In the genomic region with DNA sequence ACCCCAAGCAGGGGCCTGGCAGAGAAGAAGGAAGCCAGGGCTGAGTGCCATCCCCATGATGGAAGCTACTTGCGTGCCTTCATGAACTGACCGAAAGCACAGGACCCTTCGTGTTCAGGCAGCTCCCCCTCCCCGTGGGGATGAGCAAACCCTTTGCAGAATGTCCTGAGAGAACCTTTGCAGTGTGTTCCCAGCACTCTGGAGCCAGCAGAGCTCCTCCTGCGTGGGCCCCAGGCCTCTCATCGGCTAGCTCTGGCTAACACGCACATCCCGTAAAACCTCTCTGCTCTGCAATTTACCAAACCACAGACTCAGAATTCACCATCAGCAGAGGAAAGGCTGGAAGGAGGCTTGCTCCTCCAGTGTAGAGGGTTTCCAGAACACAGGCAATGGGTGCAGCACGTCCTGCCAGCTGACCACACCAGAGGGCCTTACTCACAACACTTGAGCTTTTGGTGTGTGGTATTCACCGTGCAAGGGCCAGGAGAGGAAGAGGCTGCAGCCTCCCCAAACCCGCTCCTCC, we compare ENCODE assay signal across 13 cellular contexts. TPM values are rescaled to one million over a fixed set of nuclear protein-coding genes. Genes with fewer than 3 reads are reported as not detected.
DNase-seq lines count a peak whose midpoint lies in the region; ATAC-seq, FAIRE-seq and TF ChIP-seq lines count a peak whose summit lies in the region.
"Had no signal": no experiment of that assay in that cellular context is flagged by ENCODE, and none has a peak within 500 bp of the region (broad histone marks: within the 10 kb centered on the region; RNA-seq: fewer than 3 reads in every experiment).

No MANE protein-coding gene starts in this region.

- H3K4me1 ChIP-seq in keratinocyte (ENCODE audit: control insufficient read depth, extremely low read depth, insufficient read depth, low read length): peaks cover 56% of the 10 kb centered on the region

- DNase-seq in HCEC 1CT (peak; percentile 28), cardiac fibroblast (ENCODE audit: low read depth in 2 of 2) (peak; percentile 57 to 70), keratinocyte (ENCODE audit: low read depth, low spot score) (no peak), frontal cortex (ENCODE audit: low spot score in 2 of 2) (no peak), NCI-H1417 treated with DMSO at 0.1 percent for 48 hours (lab: John Stamatoyannopoulos, UW) (no peak)
- no peak for DNase-seq in activated CD8-positive, alpha-beta T cell treated with anti-CD3 and anti-CD28 coated beads, Interleukin-2, amount 10 ng/mL, durations not matched to agents 7 days and 5 days
- DNase-seq: activated CD4-positive, CD25-positive, alpha-beta regulatory T cell treated with anti-CD3 and anti-CD28 coated beads, Interleukin-2, amount 50 U/mL, for 72 hours; activated naive CD4-positive, alpha-beta T cell; effector CD4-positive, alpha-beta T cell had no signal

- H3K4me3 ChIP-seq in cardiac fibroblast (replicated peaks in 1 of 2; ENCODE audit: low read depth in 2 of 2, low read length in 2 of 2) (no peak overlapping the region), keratinocyte (ENCODE audit: control insufficient read depth in 2 of 3, extremely low read depth in 1 of 3, insufficient read depth in 2 of 3, low read depth in 1 of 3, low read length in 3 of 3) (peak overlapping the region; percentile 82 to 95 (median 83)), skin epidermis (peak overlapping the region in 3 of 7 experiments; percentile 52 to 62 (median 53))

- peaks cover 11% of the 10 kb centered on the region for H3K4me1 Mint-ChIP-seq in activated CD8-positive, alpha-beta T cell treated with anti-CD3 and anti-CD28 coated beads, Interleukin-2, amount 10 ng/mL, durations not matched to agents 7 days and 5 days (ENCODE audit: low read depth)

- no peaks in the 10 kb centered on the region for H3K9me3 Mint-ChIP-seq in activated CD8-positive, alpha-beta T cell treated with anti-CD3 and anti-CD28 coated beads, Interleukin-2, amount 10 ng/mL, durations not matched to agents 7 days and 5 days (ENCODE audit: insufficient read depth)

- H3K27ac ChIP-seq in keratinocyte (ENCODE audit: control insufficient read depth, insufficient read depth, low read length) (peak overlapping the region; percentile 76), skin epidermis (peak overlapping the region in 16 of 21 experiments; percentile 4 to 90 (median 49))

- dilution Hi-C loops in keratinocyte (cut with MboI; ENCODE audit: extremely low pct_ligation_motif_present, low sequenced_read_pairs): no loop called here

- TF ChIP-seq CTCF in cardiac fibroblast (IDR thresholded peaks at IDR 0.05; ENCODE audit: low read depth, low read length): no peak
- peak in 1 of 3 experiments; percentile 1 for TF ChIP-seq CTCF in keratinocyte (optimal IDR thresholded peaks at IDR 0.05 in 1 of 3, IDR thresholded peaks at IDR 0.05 in 1 of 3, conservative IDR thresholded peaks at IDR 0.05 in 1 of 3; ENCODE audit: extremely low read depth in 1 of 3, insufficient read depth in 2 of 3, low read length in 3 of 3)

- POLR2A ChIA-PET in activated CD8-positive, alpha-beta T cell treated with anti-CD3 and anti-CD28 coated beads, Interleukin-2, amount 10 ng/mL, durations not matched to agents 7 days and 5 days (lab: Charles Lee): no interaction called here

- no peaks in the 10 kb centered on the region for H3K9me3 ChIP-seq in keratinocyte (ENCODE audit: control insufficient read depth, low read depth, low read length)

- no peak overlapping the region for H3K4me3 Mint-ChIP-seq in activated CD8-positive, alpha-beta T cell treated with anti-CD3 and anti-CD28 coated beads, Interleukin-2, amount 10 ng/mL, durations not matched to agents 7 days and 5 days

- FAIRE-seq in keratinocyte (lab: Jason Lieb, UNC): peak; percentile 86
- FAIRE-seq in frontal cortex (lab: Jason Lieb, UNC): no peak
- FAIRE-seq: D721Med, islet of Langerhans had no signal

- no peaks in the 10 kb centered on the region for H3K27me3 ChIP-seq in keratinocyte (ENCODE audit: control insufficient read depth, extremely low read depth, insufficient read depth, low read length)

- H3K27ac Mint-ChIP-seq in activated CD8-positive, alpha-beta T cell treated with anti-CD3 and anti-CD28 coated beads, Interleukin-2, amount 10 ng/mL, durations not matched to agents 7 days and 5 days: no peak overlapping the region

- peaks cover 19 to 44% of the 10 kb centered on the region in 2 experiments for H3K36me3 ChIP-seq in keratinocyte (ENCODE audit: control insufficient read depth in 2 of 2, extremely low read depth in 1 of 2, insufficient read depth in 2 of 2, low read length in 2 of 2)

- peaks cover 2% of the 10 kb centered on the region for H3K9me1 ChIP-seq in keratinocyte (ENCODE audit: control insufficient read depth, extremely low read depth, insufficient read depth, low read length)

- ATAC-seq in HG02885 (IDR thresholded peaks at IDR 0.05; ENCODE audit: poor library complexity, unreplicated experiment): no peak
- no peak for ATAC-seq in activated CD8-positive, alpha-beta T cell treated with anti-CD3 and anti-CD28 coated beads, Interleukin-2, amount 10 ng/mL, durations not matched to agents 7 days and 5 days

- no peaks in the 10 kb centered on the region for H3K36me3 Mint-ChIP-seq in activated CD8-positive, alpha-beta T cell treated with anti-CD3 and anti-CD28 coated beads, Interleukin-2, amount 10 ng/mL, durations not matched to agents 7 days and 5 days (ENCODE audit: low read depth)

- no peak overlapping the region for H2AFZ ChIP-seq in keratinocyte (ENCODE audit: control insufficient read depth, low read length)

- H3K27me3 Mint-ChIP-seq in activated CD8-positive, alpha-beta T cell treated with anti-CD3 and anti-CD28 coated beads, Interleukin-2, amount 10 ng/mL, durations not matched to agents 7 days and 5 days (ENCODE audit: low read depth): peaks cover 63% of the 10 kb centered on the region

- H3K4me2 ChIP-seq in keratinocyte (ENCODE audit: control insufficient read depth, extremely low read depth, insufficient read depth, low read depth, low read length): peak overlapping the region; percentile 99

- CTCF ChIA-PET in activated CD8-positive, alpha-beta T cell treated with anti-CD3 and anti-CD28 coated beads, Interleukin-2, amount 10 ng/mL, durations not matched to agents 7 days and 5 days (lab: Charles Lee): interaction anchor here (1.1 to 8.9 kb wide), 3 partner anchors 9 to 166 kb away, joined by 6 to 91 read pairs (median 7); no protein-coding TSS in a partner anchor

- H4K20me1 ChIP-seq in keratinocyte (ENCODE audit: control insufficient read depth, extremely low read depth, insufficient read depth, low read length): no peaks in the 10 kb centered on the region

- H3K9ac ChIP-seq in keratinocyte (ENCODE audit: control insufficient read depth, extremely low read depth, insufficient read depth, low read length): peak overlapping the region; percentile 89

- peaks cover 78% of the 10 kb centered on the region for H3K79me2 ChIP-seq in keratinocyte (ENCODE audit: control insufficient read depth, insufficient read depth, low read length)

RNA-seq across cellular contexts. Expression of a gene that starts 3.1 kb away (rescaled TPM):
- polyA plus RNA-seq in keratinocyte: 31.0 to 56.6 TPM (median 33.9 TPM) in 3 replicates
- polyA plus RNA-seq in keratinocyte (2011; ENCODE audit: low read depth): 22.4 TPM
- 32.2 and 35.6 TPM in 2 replicates for polyA plus RNA-seq in keratinocyte (2011; cell fraction: cytosol; rRNA removed)
- polyA plus RNA-seq in keratinocyte (2011; cell fraction: nucleus; rRNA removed): 116 and 136 TPM in 2 replicates
- polyA plus RNA-seq in keratinocyte (2012; ENCODE audit: low replicate concordance): 46.1 and 73.7 TPM in 2 replicates
- polyA minus RNA-seq in keratinocyte: 46.4 to 127 TPM (median 59.1 TPM) in 3 replicates
- 63.7 TPM for polyA minus RNA-seq in keratinocyte (2011; cell fraction: cytosol; rRNA and poly(A)+ RNA removed)
- 88.9 and 140 TPM in 2 replicates for polyA minus RNA-seq in keratinocyte (2011; cell fraction: nucleus; rRNA and poly(A)+ RNA removed)
- total RNA-seq in frontal cortex: 6.1 TPM
- 1 to 10 TPM; 8.5 to 9.4 TPM for total RNA-seq in activated CD8-positive, alpha-beta T cell treated with anti-CD3 and anti-CD28 coated beads, Interleukin-2, amount 10 ng/mL, durations not matched to agents 7 days and 5 days

Comparison
In these comparisons a context has a peak if more than half of its experiments do, and no peak if none do; other contexts are left out.
1. DNase-seq: peak in HCEC 1CT (single experiment) and cardiac fibroblast (2 of 2); none in keratinocyte (single experiment), frontal cortex (0 of 2), NCI-H1417 treated with DMSO at 0.1 percent for 48 hours (single experiment) and activated CD8-positive, alpha-beta T cell treated with anti-CD3 and anti-CD28 coated beads, Interleukin-2, amount 10 ng/mL, durations not matched to agents 7 days and 5 days (single experiment).
2. H3K4me3 ChIP-seq: peak in keratinocyte (3 of 3); none in cardiac fibroblast (0 of 2).